Comparison of ENCODE assay signal across 22 cellular contexts in genomic region chr12:122322501-122322900, GRCh38. TPM values are rescaled to one million over a fixed set of nuclear protein-coding genes. Genes with fewer than 3 reads are reported as not detected.
DNase-seq lines count a peak whose midpoint lies in the region; ATAC-seq and TF ChIP-seq lines count a peak whose summit lies in the region.
"Had no signal": no experiment of that assay in that cellular context is flagged by ENCODE, and none has a peak within 500 bp of the region (broad histone marks: within the 10 kb centered on the region; RNA-seq: fewer than 3 reads in every experiment).

No MANE protein-coding gene starts in this region.

- H3K79me2 ChIP-seq in PC-3 (ENCODE audit: low read length) (no peaks in the 10 kb centered on the region), osteoblast (ENCODE audit: insufficient read depth, low read length) (peaks cover 3% of the 10 kb centered on the region)

- no peak overlapping the region for H3K4me3 Mint-ChIP-seq in activated CD4-positive, alpha-beta T cell treated with anti-CD3 and anti-CD28 coated beads, Interleukin-2, amount 10 ng/mL, durations not matched to agents 24 days and 14 days
- H3K4me3 Mint-ChIP-seq: effector memory CD8-positive, alpha-beta T cell; H9 had no signal

- peaks cover 42% of the 10 kb centered on the region for H3K36me3 ChIP-seq in PC-3 (ENCODE audit: low read depth, low read length)
- H3K36me3 ChIP-seq in osteoblast (ENCODE audit: insufficient read depth, low read length), result peaks cover 44% of the 10 kb centered on the region

- H3K27me3 Mint-ChIP-seq in activated CD4-positive, alpha-beta T cell treated with anti-CD3 and anti-CD28 coated beads, Interleukin-2, amount 10 ng/mL, durations not matched to agents 24 days and 14 days, result no peaks in the 10 kb centered on the region
- H3K27me3 Mint-ChIP-seq: effector memory CD8-positive, alpha-beta T cell had no signal

- DNase-seq in activated CD4-positive, alpha-beta T cell treated with anti-CD3 and anti-CD28 coated beads, Interleukin-2, amount 10 ng/mL, durations not matched to agents 24 days and 14 days, result no peak
- DNase-seq in activated CD4-positive, alpha-beta T cell treated with anti-CD3 and anti-CD28 coated beads for 4 hours, result no peak
- DNase-seq in PC-3, result peak; percentile 39
- DNase-seq in fibroblast of mammary gland (ENCODE audit: low read depth), result peak; percentile 25
- DNase-seq in osteoblast (ENCODE audit: insufficient read length, low spot score, missing footprints), result peak; percentile 22
- no peak for DNase-seq in NCI-H748 treated with DMSO at 0.1 percent for 48 hours (lab: John Stamatoyannopoulos, UW)
- no peak for DNase-seq in AG08395 (ENCODE audit: low spot score)
- no peak for DNase-seq in NCI-H2107 (lab: John Stamatoyannopoulos, UW)
- DNase-seq: 8988T; activated CD4-positive, alpha-beta T cell treated with anti-CD3 and anti-CD28 coated beads for 1 hour; amniotic stem cell; effector memory CD8-positive, alpha-beta T cell; foreskin keratinocyte; H9; KG1; left cardiac atrium; midbrain; NCI-H1048; NCI-H2081; NCI-H510A; stimulated activated CD8-positive, alpha-beta memory T cell treated with anti-CD3 and anti-CD28 coated beads, Interleukin-4, amount 100 ng/mL, for 48 hours had no signal

- H3K36me3 Mint-ChIP-seq in activated CD4-positive, alpha-beta T cell treated with anti-CD3 and anti-CD28 coated beads, Interleukin-2, amount 10 ng/mL, durations not matched to agents 24 days and 14 days (ENCODE audit: low read depth), result peaks cover 41% of the 10 kb centered on the region

- H3F3A ChIP-seq in PC-3 (ENCODE audit: low read length, unreplicated experiment), result peaks cover 11% of the 10 kb centered on the region

- H3K27ac ChIP-seq in PC-3 (ENCODE audit: low read length) (no peak overlapping the region), osteoblast (ENCODE audit: low read depth, low read length) (no peak overlapping the region)
- H3K27ac ChIP-seq: foreskin keratinocyte had no signal

- no peak overlapping the region for H3K9ac ChIP-seq in PC-3 (ENCODE audit: low read length)

- H3K27ac Mint-ChIP-seq in activated CD4-positive, alpha-beta T cell treated with anti-CD3 and anti-CD28 coated beads, Interleukin-2, amount 10 ng/mL, durations not matched to agents 24 days and 14 days, result peak overlapping the region; percentile 21

- H3K4me1 ChIP-seq in PC-3 (ENCODE audit: insufficient read depth, low read length), result peaks cover 27% of the 10 kb centered on the region
- peaks cover 16% of the 10 kb centered on the region for H3K4me1 ChIP-seq in osteoblast (ENCODE audit: insufficient read depth, low read length)
- H3K4me1 ChIP-seq: foreskin keratinocyte had no signal

- POLR2A ChIA-PET in PC-3 (lab: Charles Lee; ENCODE audit: unreplicated experiment), result interaction anchor here (0.5 to 0.7 kb wide), 2 partner anchors 78 to 573 kb away, joined by 3 to 5 read pairs; no protein-coding TSS in a partner anchor

- intact Hi-C loops in activated CD4-positive, alpha-beta T cell treated with anti-CD3 and anti-CD28 coated beads, Interleukin-2, amount 10 ng/mL, durations not matched to agents 24 days and 14 days (cut with micrococcal nuclease), result no loop called here
- intact Hi-C loops in PC-3 (cut with micrococcal nuclease), result no loop called here

- peak; percentile 60 for ATAC-seq in PC-3
- ATAC-seq: effector memory CD8-positive, alpha-beta T cell; foreskin keratinocyte; GM12878; left cardiac atrium had no signal

- no peaks in the 10 kb centered on the region for H3K9me3 Mint-ChIP-seq in activated CD4-positive, alpha-beta T cell treated with anti-CD3 and anti-CD28 coated beads, Interleukin-2, amount 10 ng/mL, durations not matched to agents 24 days and 14 days
- H3K9me3 Mint-ChIP-seq: effector memory CD8-positive, alpha-beta T cell; H9 had no signal

- H3K4me3 ChIP-seq in PC-3 (ENCODE audit: low read length) (no peak overlapping the region), fibroblast of mammary gland (ENCODE audit: control insufficient read depth, low read depth, low read length) (no peak overlapping the region), osteoblast (ENCODE audit: insufficient read depth, low read length) (no peak overlapping the region)
- H3K4me3 ChIP-seq: GM12878 had no signal

- BruUV-seq in PC-3 (replicated peaks; lab: Mats Ljungman, UMichigan), result no TSS peak

- H3K27me3 ChIP-seq in PC-3 (ENCODE audit: low read length) (no peaks in the 10 kb centered on the region), osteoblast (ENCODE audit: insufficient read depth, low read length) (no peaks in the 10 kb centered on the region)
- H3K27me3 ChIP-seq: foreskin keratinocyte had no signal

- H2AFZ ChIP-seq in PC-3 (ENCODE audit: low read length) (no peak overlapping the region), osteoblast (ENCODE audit: low read length) (no peak overlapping the region)

- no peaks in the 10 kb centered on the region for H3K9me3 ChIP-seq in PC-3 (ENCODE audit: low read length)
- H3K9me3 ChIP-seq in osteoblast (ENCODE audit: low read depth, low read length), result no peaks in the 10 kb centered on the region

- no peaks in the 10 kb centered on the region for H3K9me2 ChIP-seq in PC-3 (replicated peaks; ENCODE audit: low read length)

- H3K4me2 ChIP-seq in PC-3 (ENCODE audit: low read length) (no peak overlapping the region), osteoblast (ENCODE audit: insufficient read depth, low read length) (no peak overlapping the region)

- no peak for TF ChIP-seq CTCF in PC-3 (conservative IDR thresholded peaks at IDR 0.05; ENCODE audit: low read depth, low read length)
- TF ChIP-seq CTCF in fibroblast of mammary gland (conservative IDR thresholded peaks at IDR 0.05; ENCODE audit: control insufficient read depth, insufficient read depth, low read depth, low read length), result no peak
- TF ChIP-seq CTCF in osteoblast (IDR thresholded peaks at IDR 0.05; ENCODE audit: extremely low read depth, low read depth, low read length), result no peak

- H4K20me1 ChIP-seq in PC-3 (ENCODE audit: low read length), result 0 out of 2 replicates have a peak, but pooled peaks cover 4% of the 10 kb centered on the region
- H4K20me1 ChIP-seq in osteoblast (ENCODE audit: insufficient read depth, low read length), result peaks cover 3% of the 10 kb centered on the region

- CTCF ChIA-PET in PC-3 (lab: Charles Lee), result no interaction called here

- H3K4me1 Mint-ChIP-seq in activated CD4-positive, alpha-beta T cell treated with anti-CD3 and anti-CD28 coated beads, Interleukin-2, amount 10 ng/mL, durations not matched to agents 24 days and 14 days, result peaks cover 12% of the 10 kb centered on the region

RNA-seq across cellular contexts. Expression of gene VPS33A, which starts 56.2 kb away (rescaled TPM):
- total RNA-seq in activated CD4-positive, alpha-beta T cell treated with anti-CD3 and anti-CD28 coated beads, Interleukin-2, amount 10 ng/mL, durations not matched to agents 24 days and 14 days, result 25.9 and 28.4 TPM in 2 replicates
- total RNA-seq in PC-3 (2014; rRNA removed) (22.2 and 40.8 TPM in 2 replicates), osteoblast (18.5 and 20.0 TPM in 2 replicates)

Comparison
In these comparisons a context has a peak if more than half of its experiments do, and no peak if none do; other contexts are left out.
1. DNase-seq: peak in PC-3 (single experiment), fibroblast of mammary gland (single experiment) and osteoblast (single experiment); none in activated CD4-positive, alpha-beta T cell treated with anti-CD3 and anti-CD28 coated beads, Interleukin-2, amount 10 ng/mL, durations not matched to agents 24 days and 14 days (single experiment), activated CD4-positive, alpha-beta T cell treated with anti-CD3 and anti-CD28 coated beads for 4 hours (0 of 2), NCI-H748 treated with DMSO at 0.1 percent for 48 hours (single experiment), AG08395 (single experiment) and NCI-H2107 (single experiment).